8 cellular contexts compared by ENCODE assay signal in genomic region chr6:38012573-38012972, GRCh38.
DNase-seq lines count a peak whose midpoint lies in the region; ATAC-seq and TF ChIP-seq lines count a peak whose summit lies in the region.

No MANE protein-coding gene starts in this region.

- H3K27ac Mint-ChIP-seq in brain = no peak overlapping the region

- H3K27me3 ChIP-seq in AG04450 (ENCODE audit: control insufficient read depth, insufficient read depth, low read length) (no peaks in the 10 kb centered on the region), transverse colon (no peaks in the 10 kb centered on the region)

- H3K9me3 Mint-ChIP-seq in brain = peaks cover 12 to 21% (median 16%) of the 10 kb centered on the region in 5 experiments

- H3K9me3 ChIP-seq in AG04450 (ENCODE audit: control insufficient read depth, insufficient read depth, low read length) (peaks cover 3% of the 10 kb centered on the region; the same call in 1 of the 2 replicates), transverse colon (peaks cover 5 to 7% of the 10 kb centered on the region in 2 donors)

- WGBS in transverse colon (ENCODE audit: low coverage in 1 of 2), 2 donors = 68 to 82% methylated on average over 3 to 5 of the region's 5 CpGs

- H3K27me3 Mint-ChIP-seq in brain = no peaks in the 10 kb centered on the region

- no peak overlapping the region for H3K4me3 ChIP-seq in AG04450 (ENCODE audit: low read depth, low read length)
- no peak overlapping the region for H3K4me3 ChIP-seq in transverse colon

- peaks cover 0 to 16% (median 8%) of the 10 kb centered on the region in 4 donors for H3K4me1 ChIP-seq in transverse colon

- H3K36me3 ChIP-seq in transverse colon = no peaks in the 10 kb centered on the region

- H3K27ac ChIP-seq in AG04450 (ENCODE audit: low read depth, low read length) (no peak overlapping the region), transverse colon (no peak overlapping the region)

- peaks cover 22% of the 10 kb centered on the region for H3K36me3 Mint-ChIP-seq in brain

- CTCF ChIA-PET in AG04450 (lab: Charles Lee) = interaction anchor here (0.6 to 1.7 kb wide), 9 partner anchors 11 to 308 kb away, joined by 3 to 14 read pairs (median 4); no protein-coding TSS in a partner anchor

- TF ChIP-seq CTCF in AG04450 (IDR thresholded peaks at IDR 0.05; ENCODE audit: low read depth, low read length) (peak; percentile 80), GM12873 (IDR thresholded peaks at IDR 0.05; ENCODE audit: insufficient read depth, low read depth, low read length, missing control alignments) (peak; percentile 83), brain (conservative IDR thresholded peaks at IDR 0.05) (peak; percentile 55 to 69), transverse colon (IDR thresholded peaks at IDR 0.05) (peak; percentile 36 to 50 (median 42))

- no peak for TF ChIP-seq POLR2A in transverse colon (IDR thresholded peaks at IDR 0.05)

- peaks cover 25% of the 10 kb centered on the region for H3K4me1 Mint-ChIP-seq in brain

- DNase-seq in AG04450 (ENCODE audit: low read depth, low spot score) (peak; percentile 27), NCI-H524 treated with DMSO at 0.1 percent for 48 hours (lab: John Stamatoyannopoulos, UW) (peak; percentile 51), left kidney (ENCODE audit: low read depth, low spot score) (peak; percentile 58), transverse colon (no peak), NK-92 (lab: John Stamatoyannopoulos, UW; ENCODE audit: unreplicated experiment) (no peak)

- no peak for TF ChIP-seq EP300 in transverse colon (IDR thresholded peaks at IDR 0.05; ENCODE audit: low read depth)

- intact Hi-C loops in transverse colon (cut with DNase I; ENCODE audit: low total_unique reads) = no loop called here

- in situ Hi-C loops in transverse colon (cut with MboI; ENCODE audit: low pct_ligation_motif_present in 1 of 4, low pct_unique_long_range_greater_than_20kb in 1 of 4, low sequenced_read_pairs in 3 of 4) = no loop called here

- ATAC-seq in GM21526 (IDR thresholded peaks at IDR 0.05; ENCODE audit: low FRiP score, unreplicated experiment) = no peak

- no peak overlapping the region for H3K4me3 Mint-ChIP-seq in brain

- POLR2A ChIA-PET in AG04450 (lab: Yijun Ruan, JAX) = interaction anchor here (0.9 kb wide), 1 partner anchor 195 kb away, joined by 3 read pairs; no protein-coding TSS in a partner anchor

Comparison
In these comparisons a context has a peak if more than half of its experiments do, and no peak if none do; other contexts are left out.
1. DNase-seq: peak in AG04450 (single experiment), NCI-H524 treated with DMSO at 0.1 percent for 48 hours (single experiment) and left kidney (single experiment); none in transverse colon (single experiment) and NK-92 (single experiment).
2. Peak in every context shown above with its lines, with median percentiles within 50 percentile points of each other: CTCF ChIP-seq.